ENCODE assay signal across 16 cellular contexts in the genomic region with DNA sequence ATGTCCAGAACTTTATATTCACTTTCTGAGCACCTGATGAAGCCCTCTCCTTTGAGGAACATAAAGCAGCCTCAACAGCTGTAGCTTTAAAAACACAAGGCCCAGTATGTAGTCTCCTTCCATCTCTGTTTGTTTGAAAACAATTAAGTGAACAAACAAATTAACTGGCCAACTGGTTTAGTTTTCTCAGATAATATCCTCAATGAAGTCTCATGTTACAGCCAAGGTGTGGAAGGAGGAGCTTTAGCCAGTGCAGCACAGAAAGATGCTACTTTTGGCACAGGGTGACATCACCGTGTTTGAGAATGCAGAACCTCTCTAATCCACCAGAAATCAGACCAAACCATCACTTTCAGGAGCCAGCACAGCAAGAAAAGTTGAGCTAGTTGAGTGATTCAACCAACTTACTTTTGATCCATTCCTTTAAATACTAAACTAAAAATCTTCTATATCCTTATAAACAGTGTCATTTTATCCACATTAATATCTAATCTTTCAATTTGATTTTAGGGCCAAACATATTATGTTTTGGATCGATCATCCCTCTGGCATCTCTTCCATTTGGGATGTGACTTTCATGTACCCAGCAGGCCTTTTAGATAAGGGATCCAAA.
"Had no signal": no experiment of that assay in that cellular context is flagged by ENCODE, and none has a peak within 500 bp of the region (broad histone marks: within the 10 kb centered on the region; RNA-seq: fewer than 3 reads in every experiment).

No MANE protein-coding gene starts in this region.

- H3K27ac ChIP-seq: breast epithelium, psoas muscle, sigmoid colon had no signal

- H3K27me3 ChIP-seq: breast epithelium, sigmoid colon had no signal

- H3K9me3 ChIP-seq: breast epithelium, psoas muscle, sigmoid colon had no signal

- H3K27ac Mint-ChIP-seq: activated CD4-positive, alpha-beta T cell treated with anti-CD3 and anti-CD28 coated beads, Interleukin-2, amount 10 ng/mL, durations not matched to agents 7 days and 5 days; activated naive CD8-positive, alpha-beta T cell treated with anti-CD3 and anti-CD28 coated beads, Interleukin-2, amount 10 ng/mL, durations not matched to agents 7 days and 5 days; endodermal cell; nephron progenitor cell; stimulated activated naive B cell treated with anti-CD40 and anti-IgM and Interleukin-4, amounts not matched to agents 10 μg/mL and 1 μg/mL and 100 μg/mL, for 72 hours had no signal

- H3K4me1 Mint-ChIP-seq: stimulated activated naive B cell treated with anti-CD40 and anti-IgM and Interleukin-4, amounts not matched to agents 10 μg/mL and 1 μg/mL and 100 μg/mL, for 72 hours had no signal

- H3K4me1 ChIP-seq: breast epithelium, psoas muscle, sigmoid colon had no signal

- ATAC-seq: psoas muscle; stimulated activated naive B cell treated with anti-CD40 and anti-IgM and Interleukin-4, amounts not matched to agents 10 μg/mL and 1 μg/mL and 100 μg/mL, for 72 hours had no signal

- DNase-seq: activated CD4-positive, alpha-beta T cell treated with anti-CD3 and anti-CD28 coated beads, Interleukin-2, amount 10 ng/mL, durations not matched to agents 7 days and 5 days; activated CD4-positive, CD25-positive, alpha-beta regulatory T cell; activated naive CD8-positive, alpha-beta T cell treated with anti-CD3 and anti-CD28 coated beads, Interleukin-2, amount 10 ng/mL, durations not matched to agents 7 days and 5 days; aorta; endodermal cell; erythroblast; hypothalamus; kidney glomerular epithelial cell; nephron progenitor cell; psoas muscle; sigmoid colon; stimulated activated CD4-positive, alpha-beta T cell treated with anti-CD3 and anti-CD28 coated beads, Interleukin-2, amount 100 ng/mL, for 24 hours; stimulated activated naive B cell treated with anti-CD40 and anti-IgM and Interleukin-4, amounts not matched to agents 10 μg/mL and 1 μg/mL and 100 μg/mL, for 72 hours; substantia nigra; trophoblast cell had no signal

- H3K4me3 ChIP-seq: breast epithelium, psoas muscle, sigmoid colon had no signal

- H3K27me3 Mint-ChIP-seq: activated CD4-positive, alpha-beta T cell treated with anti-CD3 and anti-CD28 coated beads, Interleukin-2, amount 10 ng/mL, durations not matched to agents 7 days and 5 days; activated naive CD8-positive, alpha-beta T cell treated with anti-CD3 and anti-CD28 coated beads, Interleukin-2, amount 10 ng/mL, durations not matched to agents 7 days and 5 days; stimulated activated naive B cell treated with anti-CD40 and anti-IgM and Interleukin-4, amounts not matched to agents 10 μg/mL and 1 μg/mL and 100 μg/mL, for 72 hours had no signal

- H3K4me3 Mint-ChIP-seq: activated CD4-positive, alpha-beta T cell treated with anti-CD3 and anti-CD28 coated beads, Interleukin-2, amount 10 ng/mL, durations not matched to agents 7 days and 5 days; activated naive CD8-positive, alpha-beta T cell treated with anti-CD3 and anti-CD28 coated beads, Interleukin-2, amount 10 ng/mL, durations not matched to agents 7 days and 5 days; endodermal cell; nephron progenitor cell; stimulated activated naive B cell treated with anti-CD40 and anti-IgM and Interleukin-4, amounts not matched to agents 10 μg/mL and 1 μg/mL and 100 μg/mL, for 72 hours had no signal

- H3K36me3 ChIP-seq: breast epithelium, sigmoid colon had no signal
